Comparison of ENCODE assay signal across 13 cellular contexts in genomic region chr6:15061176-15061575, GRCh38.
DNase-seq lines count a peak whose midpoint lies in the region; ATAC-seq, FAIRE-seq and TF ChIP-seq lines count a peak whose summit lies in the region.
"Had no signal": no experiment of that assay in that cellular context is flagged by ENCODE, and none has a peak within 500 bp of the region (broad histone marks: within the 10 kb centered on the region; RNA-seq: fewer than 3 reads in every experiment).

No MANE protein-coding gene starts in this region.

- H3K4me3 ChIP-seq in kidney (ENCODE audit: low read length in 2 of 2) = no peak overlapping the region
- H3K4me3 ChIP-seq: colonic mucosa had no signal

- H3K27ac Mint-ChIP-seq in dendritic cell treated with granulocyte-macrophage colony-stimulating factor and Interleukin-4, amounts not matched to agents 40 ng/mL and 50 ng/mL, for 4 days = peak overlapping the region; percentile 58

- no peak overlapping the region for H3K27ac ChIP-seq in kidney (ENCODE audit: low read depth in 2 of 2, low read length in 2 of 2)
- H3K27ac ChIP-seq: colonic mucosa had no signal

- H3K36me3 Mint-ChIP-seq in dendritic cell treated with granulocyte-macrophage colony-stimulating factor and Interleukin-4, amounts not matched to agents 40 ng/mL and 50 ng/mL, for 4 days (ENCODE audit: low read depth) = no peaks in the 10 kb centered on the region

- no peaks in the 10 kb centered on the region for H3K27me3 Mint-ChIP-seq in dendritic cell treated with granulocyte-macrophage colony-stimulating factor and Interleukin-4, amounts not matched to agents 40 ng/mL and 50 ng/mL, for 4 days

- DNase-seq in A172 (ENCODE audit: low spot score) (peak; percentile 8), GM12891 (ENCODE audit: insufficient read length, low spot score) (no peak), NCI-H2171 (lab: John Stamatoyannopoulos, UW) (peak; percentile 92), kidney (no peak)
- DNase-seq: colonic mucosa; GF-D8; NCI-H1105; stimulated activated CD4-positive, alpha-beta T cell treated with anti-CD3 and anti-CD28 coated beads, Interleukin-4, amount 100 ng/mL, for 24 hours had no signal

- peaks cover 49% of the 10 kb centered on the region for H3K4me1 Mint-ChIP-seq in dendritic cell treated with granulocyte-macrophage colony-stimulating factor and Interleukin-4, amounts not matched to agents 40 ng/mL and 50 ng/mL, for 4 days (ENCODE audit: low read depth)

- no peak overlapping the region for H3K4me3 Mint-ChIP-seq in dendritic cell treated with granulocyte-macrophage colony-stimulating factor and Interleukin-4, amounts not matched to agents 40 ng/mL and 50 ng/mL, for 4 days

- TF ChIP-seq POLR2A in GM12891 (IDR thresholded peaks at IDR 0.05; ENCODE audit: low read depth, low read length) = no peak

- no peaks in the 10 kb centered on the region for H3K4me1 ChIP-seq in kidney (ENCODE audit: control insufficient read depth in 1 of 2, insufficient read depth in 1 of 2, low read depth in 1 of 2, low read length in 2 of 2)
- H3K4me1 ChIP-seq: colonic mucosa had no signal

- ATAC-seq in HG03039 (IDR thresholded peaks at IDR 0.05; ENCODE audit: unreplicated experiment) = no peak
- no peak for ATAC-seq in HG03439 (IDR thresholded peaks at IDR 0.05; ENCODE audit: unreplicated experiment)
- ATAC-seq in HG02885 (IDR thresholded peaks at IDR 0.05; ENCODE audit: poor library complexity, unreplicated experiment) = no peak

- intact Hi-C loops in dendritic cell treated with granulocyte-macrophage colony-stimulating factor and Interleukin-4, amounts not matched to agents 40 ng/mL and 50 ng/mL, for 4 days (cut with micrococcal nuclease) = loop anchor here (5.0 to 10.0 kb wide), 2 partner anchors 46 to 139 kb away; no protein-coding TSS in a partner anchor
- intact Hi-C loops in kidney (cut with DNase I) = no loop called here

- no peaks in the 10 kb centered on the region for H3K9me3 Mint-ChIP-seq in dendritic cell treated with granulocyte-macrophage colony-stimulating factor and Interleukin-4, amounts not matched to agents 40 ng/mL and 50 ng/mL, for 4 days

- H3K9ac ChIP-seq in kidney (ENCODE audit: low read length in 2 of 2) = no peak overlapping the region

- TF ChIP-seq CTCF in kidney (IDR thresholded peaks at IDR 0.05; ENCODE audit: borderline replicate concordance, extremely low read depth, insufficient read depth) = no peak

- FAIRE-seq in GM12891 (lab: Jason Lieb, UNC) (no peak), kidney (lab: Jason Lieb, UNC) (no peak)
- FAIRE-seq: TTC549 had no signal

- no peaks in the 10 kb centered on the region for H3K9me3 ChIP-seq in kidney (ENCODE audit: control insufficient read depth in 1 of 2, low read length in 2 of 2)
- H3K9me3 ChIP-seq: colonic mucosa had no signal

- no peaks in the 10 kb centered on the region for H3K36me3 ChIP-seq in kidney (ENCODE audit: control insufficient read depth in 1 of 2, insufficient read depth in 2 of 2, low read length in 2 of 2)
- H3K36me3 ChIP-seq: colonic mucosa had no signal

TF ChIP-seq in GM12891, 5 proteins besides CTCF, POLR2A, EP300 and RAD21:
- TF ChIP-seq PAX5 (IDR thresholded peaks at IDR 0.05; ENCODE audit: insufficient read depth, low read length, severe bottlenecking) = no peak
- peak; percentile 60 for TF ChIP-seq SPI1 (IDR thresholded peaks at IDR 0.05; ENCODE audit: low read depth, low read length)
- no peak for TF ChIP-seq POLR2AphosphoS5 (IDR thresholded peaks at IDR 0.05; ENCODE audit: low read depth, low read length)
- no peak for TF ChIP-seq POU2F2 (IDR thresholded peaks at IDR 0.05; ENCODE audit: low read depth, low read length)
- TF ChIP-seq TAF1 (IDR thresholded peaks at IDR 0.05; ENCODE audit: low read depth, low read length) = no peak

Comparison
In these comparisons a context has a peak if more than half of its experiments do, and no peak if none do; other contexts are left out.
1. DNase-seq: peak in A172 (single experiment) and NCI-H2171 (single experiment); none in GM12891 (single experiment) and kidney (single experiment).